In the genomic region with DNA sequence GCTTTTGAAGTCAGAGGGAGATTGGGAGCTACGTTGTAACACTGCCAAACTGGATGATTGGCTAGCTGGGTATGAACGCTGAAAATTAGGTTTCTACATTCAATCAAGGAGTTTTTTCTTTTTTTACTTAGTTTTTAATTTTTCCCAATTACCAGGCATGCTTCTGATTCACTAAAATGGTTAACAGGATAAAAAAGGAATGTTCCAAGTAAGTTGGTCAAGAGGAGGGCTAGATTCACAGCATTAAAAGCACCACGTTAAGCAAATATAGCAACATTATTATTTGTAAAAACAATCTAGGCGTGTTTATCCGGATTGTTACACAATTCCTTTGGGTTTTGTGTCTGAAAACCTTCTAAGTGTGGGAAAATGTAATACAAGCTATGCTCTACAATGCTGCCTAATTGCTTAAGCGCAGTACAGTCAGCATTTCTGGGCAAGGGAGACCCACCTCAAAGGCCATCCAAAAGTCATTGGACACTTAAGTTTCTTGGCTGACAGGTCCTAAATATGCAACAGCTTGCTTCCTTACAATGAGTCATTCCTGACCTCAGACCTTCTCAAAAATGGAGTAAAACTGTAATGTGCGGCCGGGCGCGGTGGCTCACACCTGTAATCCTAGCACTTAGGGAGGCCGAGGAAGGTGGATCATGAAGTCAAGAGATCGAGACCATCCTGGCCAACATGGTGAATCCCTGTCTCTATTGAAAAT, we compare ENCODE assay signal across 8 cellular contexts. TPM values are rescaled to one million over a fixed set of nuclear protein-coding genes. Genes with fewer than 3 reads are reported as not detected.
A peak's percentile ranks its signal among the peaks of the same experiment; 100 is the strongest.
DNase-seq lines count a peak whose midpoint lies in the region; ATAC-seq lines count a peak whose summit lies in the region.

No MANE protein-coding gene starts in this region.

- ATAC-seq in GM21447 (IDR thresholded peaks at IDR 0.05; ENCODE audit: unreplicated experiment), result no peak

- DNase-seq in HAP-1 (ENCODE audit: low spot score in 2 of 2), result no peak
- DNase-seq in SK-N-MC (ENCODE audit: low read depth, low spot score), result no peak
- DNase-seq in dermis blood vessel endothelial cell, result peak; percentile 83
- no peak for DNase-seq in effector CD4-positive, alpha-beta T cell
- no peak for DNase-seq in KG1 (lab: John Stamatoyannopoulos, UW)
- DNase-seq in medulla oblongata (ENCODE audit: extremely low spot score), result no peak

- H3K36me3 ChIP-seq in HAP-1 (replicated peaks) (peaks cover 53% of the 10 kb centered on the region), SK-N-MC (ENCODE audit: insufficient read depth, low read length) (peaks cover 49% of the 10 kb centered on the region), mucosa of rectum (ENCODE audit: control insufficient read depth in 2 of 2, insufficient read depth in 2 of 2, low read length in 2 of 2) (peaks cover 25 to 28% of the 10 kb centered on the region in 2 donors)

- peak overlapping the region; percentile 97 for H3K9ac ChIP-seq in SK-N-MC (ENCODE audit: insufficient read length)
- H3K9ac ChIP-seq in mucosa of rectum (ENCODE audit: low read depth in 1 of 2, low read length in 2 of 2), result peak overlapping the region; percentile 47 to 97

- H3K27me3 ChIP-seq in HAP-1 (ENCODE audit: low read depth) (no peaks in the 10 kb centered on the region), mucosa of rectum (ENCODE audit: control insufficient read depth in 2 of 2, insufficient read depth in 2 of 2, low read length in 2 of 2) (no peaks in the 10 kb centered on the region)

- peak overlapping the region; percentile 99 for H3K4me3 ChIP-seq in HAP-1
- peak overlapping the region; percentile 89 for H3K4me3 ChIP-seq in SK-N-MC
- peak overlapping the region; percentile 80 to 99 for H3K4me3 ChIP-seq in mucosa of rectum (ENCODE audit: low read length in 2 of 2)

- H3K4me1 ChIP-seq in HAP-1 (peaks cover 21% of the 10 kb centered on the region), mucosa of rectum (ENCODE audit: control insufficient read depth in 2 of 2, insufficient read depth in 2 of 2, low read length in 2 of 2) (peaks cover 19 to 20% of the 10 kb centered on the region in 2 donors)

- peak overlapping the region; percentile 96 for H3K27ac ChIP-seq in SK-N-MC
- peak overlapping the region; percentile 84 to 86 for H3K27ac ChIP-seq in mucosa of rectum (ENCODE audit: low read depth in 2 of 2, low read length in 2 of 2)

- no peaks in the 10 kb centered on the region for H3K9me3 ChIP-seq in HAP-1
- no peaks in the 10 kb centered on the region for H3K9me3 ChIP-seq in SK-N-MC (ENCODE audit: low read depth, low read length)
- H3K9me3 ChIP-seq in mucosa of rectum (ENCODE audit: control insufficient read depth in 2 of 2, low read length in 2 of 2), result no peaks in the 10 kb centered on the region

- in situ Hi-C loops in HAP-1 (cut with MboI; ENCODE audit: low sequenced_read_pairs), result no loop called here

RNA-seq across cellular contexts. Expression of a gene that starts 1.2 kb away (rescaled TPM):
- 2,752 and 4,252 TPM in 2 replicates for total RNA-seq in dermis blood vessel endothelial cell

RNA-seq across cellular contexts. Expression of a gene that starts 5.2 kb away (rescaled TPM):
- total RNA-seq in dermis blood vessel endothelial cell, result 162 and 166 TPM in 2 replicates
